In genomic region chr2:177243073-177243472, GRCh38 we compare ENCODE assay signal across 9 cellular contexts. TPM values are rescaled to one million over a fixed set of nuclear protein-coding genes. Genes with fewer than 3 reads are reported as not detected.
DNase-seq lines count a peak whose midpoint lies in the region; ATAC-seq, FAIRE-seq and TF ChIP-seq lines count a peak whose summit lies in the region.
"Had no signal": no experiment of that assay in that cellular context is flagged by ENCODE, and none has a peak within 500 bp of the region (broad histone marks: within the 10 kb centered on the region; RNA-seq: fewer than 3 reads in every experiment).

No MANE protein-coding gene starts in this region.

- no peak for FAIRE-seq in small intestine (lab: Jason Lieb, UNC)

- WGBS in small intestine, 3 donors: 80 to 89% (median 81%) methylated on average over 3 of the region's 3 CpGs

- H3K27ac ChIP-seq in DOHH2 (ENCODE audit: low read depth, low read length) (no peak overlapping the region), small intestine (ENCODE audit: low read depth in 1 of 2, low read length in 1 of 2) (peak overlapping the region; percentile 45 to 78)

- CTCF ChIA-PET in activated CD8-positive, alpha-beta T cell treated with anti-CD3 and anti-CD28 coated beads, Interleukin-2, amount 10 ng/mL, durations not matched to agents 7 days and 5 days (lab: Charles Lee): interaction anchor here (1.2 kb wide), 1 partner anchor 22 kb away, joined by 3 read pairs; the partner anchor contains the start of gene NFE2L2

- H3K79me2 ChIP-seq in DOHH2 (ENCODE audit: control insufficient read depth, low read length): peaks cover 99% of the 10 kb centered on the region

- POLR2A ChIA-PET in activated CD8-positive, alpha-beta T cell treated with anti-CD3 and anti-CD28 coated beads, Interleukin-2, amount 10 ng/mL, durations not matched to agents 7 days and 5 days (lab: Charles Lee): interaction anchor here (1.6 to 1.7 kb wide), 3 partner anchors 18 to 31 kb away, joined by 4 to 6 read pairs (median 5); partner anchors contain the start of gene HNRNPA3

- no peak for ATAC-seq in activated CD8-positive, alpha-beta T cell treated with anti-CD3 and anti-CD28 coated beads, Interleukin-2, amount 10 ng/mL, durations not matched to agents 7 days and 5 days
- no peak for ATAC-seq in GM19397 (IDR thresholded peaks at IDR 0.05; ENCODE audit: unreplicated experiment)

- no peak for TF ChIP-seq CTCF in DOHH2 (IDR thresholded peaks at IDR 0.05; ENCODE audit: low read depth, low read length, poor library complexity, severe bottlenecking)
- no peak for TF ChIP-seq CTCF in glutamatergic neuron (IDR thresholded peaks at IDR 0.05; ENCODE audit: partially characterized antibody, unreplicated experiment)

- H3F3A ChIP-seq in DOHH2 (ENCODE audit: control insufficient read depth, insufficient read depth): no peaks in the 10 kb centered on the region

- no peak for DNase-seq in activated CD8-positive, alpha-beta T cell treated with anti-CD3 and anti-CD28 coated beads, Interleukin-2, amount 10 ng/mL, durations not matched to agents 7 days and 5 days
- DNase-seq in glutamatergic neuron (no peak), small intestine (no peak), NCI-H2107 treated with DMSO at 0.1 percent for 48 hours (lab: John Stamatoyannopoulos, UW; ENCODE audit: unreplicated experiment) (no peak), inferior parietal cortex (ENCODE audit: extremely low spot score) (no peak), SKM-1 (lab: John Stamatoyannopoulos, UW; ENCODE audit: unreplicated experiment) (no peak)
- DNase-seq: NCI-H2107 had no signal

- H3K4me3 ChIP-seq in DOHH2 (ENCODE audit: low read length): no peak overlapping the region
- H3K4me3 ChIP-seq in small intestine (ENCODE audit: low read depth in 1 of 2, low read length in 2 of 2): no peak overlapping the region

- H3K36me3 ChIP-seq in DOHH2 (ENCODE audit: control insufficient read depth, low read length) (peaks cover 26% of the 10 kb centered on the region), small intestine (ENCODE audit: control insufficient read depth in 2 of 2, insufficient read depth in 2 of 2, low read length in 2 of 2) (no peaks in the 10 kb centered on the region)

- no peaks in the 10 kb centered on the region for H3K9me3 Mint-ChIP-seq in activated CD8-positive, alpha-beta T cell treated with anti-CD3 and anti-CD28 coated beads, Interleukin-2, amount 10 ng/mL, durations not matched to agents 7 days and 5 days (ENCODE audit: insufficient read depth)
- peaks cover 1% of the 10 kb centered on the region for H3K9me3 Mint-ChIP-seq in glutamatergic neuron (ENCODE audit: unreplicated experiment)

- H3K9me3 ChIP-seq in DOHH2 (ENCODE audit: control insufficient read depth, insufficient read depth, low read length) (no peaks in the 10 kb centered on the region), small intestine (ENCODE audit: control insufficient read depth, low read depth) (no peaks in the 10 kb centered on the region)

- H3K4me3 Mint-ChIP-seq in activated CD8-positive, alpha-beta T cell treated with anti-CD3 and anti-CD28 coated beads, Interleukin-2, amount 10 ng/mL, durations not matched to agents 7 days and 5 days: no peak overlapping the region
- H3K4me3 Mint-ChIP-seq in glutamatergic neuron (ENCODE audit: unreplicated experiment): no peak overlapping the region

- no peaks in the 10 kb centered on the region for H3K27me3 Mint-ChIP-seq in activated CD8-positive, alpha-beta T cell treated with anti-CD3 and anti-CD28 coated beads, Interleukin-2, amount 10 ng/mL, durations not matched to agents 7 days and 5 days (ENCODE audit: low read depth)
- H3K27me3 Mint-ChIP-seq in glutamatergic neuron (ENCODE audit: unreplicated experiment): no peaks in the 10 kb centered on the region

- H3K36me3 Mint-ChIP-seq in activated CD8-positive, alpha-beta T cell treated with anti-CD3 and anti-CD28 coated beads, Interleukin-2, amount 10 ng/mL, durations not matched to agents 7 days and 5 days (ENCODE audit: low read depth): peaks cover 35% of the 10 kb centered on the region
- no peaks in the 10 kb centered on the region for H3K36me3 Mint-ChIP-seq in glutamatergic neuron (ENCODE audit: unreplicated experiment)

- peak overlapping the region; percentile 23; the same call in 1 of the 2 replicates for H3K4me2 ChIP-seq in DOHH2 (ENCODE audit: low read length)

- H3K27ac Mint-ChIP-seq in activated CD8-positive, alpha-beta T cell treated with anti-CD3 and anti-CD28 coated beads, Interleukin-2, amount 10 ng/mL, durations not matched to agents 7 days and 5 days: peak overlapping the region; percentile 10
- peak overlapping the region; percentile 64 for H3K27ac Mint-ChIP-seq in glutamatergic neuron (ENCODE audit: unreplicated experiment)

- H3K9me2 ChIP-seq in DOHH2 (replicated peaks; ENCODE audit: control insufficient read depth, low read length): no peaks in the 10 kb centered on the region

- H3K27me3 ChIP-seq in DOHH2 (ENCODE audit: control insufficient read depth, low read length): no peaks in the 10 kb centered on the region
- H3K27me3 ChIP-seq in small intestine (ENCODE audit: control insufficient read depth in 2 of 2, insufficient read depth in 2 of 2, low read length in 2 of 2): no peaks in the 10 kb centered on the region

- H3K4me1 ChIP-seq in DOHH2 (ENCODE audit: control insufficient read depth, low read length) (peaks cover 43% of the 10 kb centered on the region), small intestine (ENCODE audit: control insufficient read depth in 2 of 2, insufficient read depth in 1 of 2, low read depth in 1 of 2, low read length in 1 of 2) (peaks cover 13 to 46% of the 10 kb centered on the region in 2 donors)

- peaks cover 50% of the 10 kb centered on the region; the same call in 1 of the 2 replicates for H4K20me1 ChIP-seq in DOHH2 (ENCODE audit: control insufficient read depth, insufficient read depth, low read depth, low read length)

- H3K4me1 Mint-ChIP-seq in activated CD8-positive, alpha-beta T cell treated with anti-CD3 and anti-CD28 coated beads, Interleukin-2, amount 10 ng/mL, durations not matched to agents 7 days and 5 days (ENCODE audit: low read depth): peaks cover 74% of the 10 kb centered on the region
- peaks cover 52% of the 10 kb centered on the region for H3K4me1 Mint-ChIP-seq in glutamatergic neuron (ENCODE audit: low read depth, unreplicated experiment)

RNA-seq across cellular contexts. Expression of gene NFE2L2, which starts 21.5 kb away (rescaled TPM):
- 10 to 100 TPM; 61.3 to 64.3 TPM for total RNA-seq in activated CD8-positive, alpha-beta T cell treated with anti-CD3 and anti-CD28 coated beads, Interleukin-2, amount 10 ng/mL, durations not matched to agents 7 days and 5 days
- 51.4 TPM for total RNA-seq in glutamatergic neuron (ENCODE audit: unreplicated experiment)
- 10 to 100 TPM; 56.7 to 94.2 (median 74.0) TPM for polyA plus RNA-seq in small intestine

RNA-seq across cellular contexts. Expression of gene HNRNPA3, which starts 30.5 kb away (rescaled TPM):
- 100 to 1,000 TPM; 329 to 350 TPM for total RNA-seq in activated CD8-positive, alpha-beta T cell treated with anti-CD3 and anti-CD28 coated beads, Interleukin-2, amount 10 ng/mL, durations not matched to agents 7 days and 5 days
- 251 TPM for total RNA-seq in glutamatergic neuron (ENCODE audit: unreplicated experiment)
- 100 to 1,000 TPM in 2 of 3 donors, 10 to 100 TPM in 1; 73.4 to 279 (median 101) TPM for polyA plus RNA-seq in small intestine
